Comparison of ENCODE assay signal across 16 cellular contexts in genomic region chr20:20732641-20733040, GRCh38. TPM values are rescaled to one million over a fixed set of nuclear protein-coding genes. Genes with fewer than 3 reads are reported as not detected.
A peak's percentile ranks its signal among the peaks of the same experiment; 100 is the strongest.
DNase-seq lines count a peak whose midpoint lies in the region; ATAC-seq and TF ChIP-seq lines count a peak whose summit lies in the region.
"Had no signal": no experiment of that assay in that cellular context is flagged by ENCODE, and none has a peak within 500 bp of the region (broad histone marks: within the 10 kb centered on the region; RNA-seq: fewer than 3 reads in every experiment).

No MANE protein-coding gene starts in this region.

- no peaks in the 10 kb centered on the region for H3K27me3 Mint-ChIP-seq in activated naive CD4-positive, alpha-beta T cell treated with anti-CD3 and anti-CD28 coated beads for 36 hours (ENCODE audit: low read depth)

- H3K4me1 Mint-ChIP-seq in activated naive CD4-positive, alpha-beta T cell treated with anti-CD3 and anti-CD28 coated beads for 36 hours (ENCODE audit: low read depth): peaks cover 23% of the 10 kb centered on the region

- H3K4me3 Mint-ChIP-seq in activated naive CD4-positive, alpha-beta T cell treated with anti-CD3 and anti-CD28 coated beads for 36 hours: no peak overlapping the region
- H3K4me3 Mint-ChIP-seq: effector memory CD8-positive, alpha-beta T cell; natural killer cell had no signal

- TF ChIP-seq CTCF in esophagus squamous epithelium (IDR thresholded peaks at IDR 0.05): no peak
- TF ChIP-seq CTCF in suprapubic skin (IDR thresholded peaks at IDR 0.05): no peak

- DNase-seq in activated naive CD4-positive, alpha-beta T cell treated with anti-CD3 and anti-CD28 coated beads for 36 hours: peak; percentile 9
- no peak for DNase-seq in activated naive CD4-positive, alpha-beta T cell (lab: John Stamatoyannopoulos, UW)
- DNase-seq in NCI-H2227 treated with DMSO at 0.1 percent for 48 hours (lab: John Stamatoyannopoulos, UW) (peak; percentile 47), esophagus squamous epithelium (lab: John Stamatoyannopoulos, UW) (no peak), suprapubic skin (ENCODE audit: low spot score in 2 of 2) (no peak), NK-92 (lab: John Stamatoyannopoulos, UW; ENCODE audit: unreplicated experiment) (no peak), SHP77 (lab: John Stamatoyannopoulos, UW) (no peak)
- DNase-seq: effector memory CD8-positive, alpha-beta T cell; kidney; natural killer cell; NCI-H1436; SHP77 treated with DMSO at 0.1 percent for 48 hours; spleen; T-helper 9 cell had no signal

- no peaks in the 10 kb centered on the region for H3K9me3 Mint-ChIP-seq in activated naive CD4-positive, alpha-beta T cell treated with anti-CD3 and anti-CD28 coated beads for 36 hours
- H3K9me3 Mint-ChIP-seq: effector memory CD8-positive, alpha-beta T cell; natural killer cell had no signal

- no peaks in the 10 kb centered on the region for H3K36me3 Mint-ChIP-seq in activated naive CD4-positive, alpha-beta T cell treated with anti-CD3 and anti-CD28 coated beads for 36 hours (ENCODE audit: low read depth)
- H3K36me3 Mint-ChIP-seq: natural killer cell had no signal

- H3K27ac Mint-ChIP-seq in activated naive CD4-positive, alpha-beta T cell treated with anti-CD3 and anti-CD28 coated beads for 36 hours: no peak overlapping the region
- H3K27ac Mint-ChIP-seq: effector memory CD8-positive, alpha-beta T cell; natural killer cell had no signal

- CTCF ChIA-PET in activated naive CD4-positive, alpha-beta T cell treated with anti-CD3 and anti-CD28 coated beads for 36 hours (lab: Charles Lee): no interaction called here

- H3K4me3 ChIP-seq in esophagus squamous epithelium: no peak overlapping the region
- no peak overlapping the region for H3K4me3 ChIP-seq in suprapubic skin
- H3K4me3 ChIP-seq: A549, spleen had no signal

- no peak for ATAC-seq in HG02981 (IDR thresholded peaks at IDR 0.05; ENCODE audit: unreplicated experiment)
- ATAC-seq: A549; effector memory CD8-positive, alpha-beta T cell; natural killer cell had no signal

- H3K4me1 ChIP-seq in esophagus squamous epithelium (peaks cover 0 to 8% (median 3%) of the 10 kb centered on the region in 3 donors), suprapubic skin (peaks cover 4% of the 10 kb centered on the region)

- H3K27me3 ChIP-seq in esophagus squamous epithelium: peaks cover 0 to 10% (median 0%) of the 10 kb centered on the region in 4 donors
- no peaks in the 10 kb centered on the region for H3K27me3 ChIP-seq in suprapubic skin

- TF ChIP-seq POLR2A in esophagus squamous epithelium (IDR thresholded peaks at IDR 0.05) (no peak), suprapubic skin (IDR thresholded peaks at IDR 0.05) (no peak)

- H3K9me3 ChIP-seq in esophagus squamous epithelium (no peaks in the 10 kb centered on the region), suprapubic skin (no peaks in the 10 kb centered on the region)
- H3K9me3 ChIP-seq: A549, spleen had no signal

- intact Hi-C loops in activated naive CD4-positive, alpha-beta T cell treated with anti-CD3 and anti-CD28 coated beads for 36 hours (cut with micrococcal nuclease): no loop called here
- intact Hi-C loops in esophagus squamous epithelium (cut with DNase I): no loop called here

- 38 to 52% methylated on average over 2 to 4 of the region's 4 CpGs for WGBS in esophagus squamous epithelium, 2 donors
- WGBS in suprapubic skin: 65% methylated on average over 3 of the region's 4 CpGs

- H3K27ac ChIP-seq in esophagus squamous epithelium (peak overlapping the region in 3 of 4 donors; percentile 50 to 67 (median 59)), suprapubic skin (peak overlapping the region; percentile 62)
- H3K27ac ChIP-seq: A549 had no signal

- H3K36me3 ChIP-seq in esophagus squamous epithelium: no peaks in the 10 kb centered on the region
- no peaks in the 10 kb centered on the region for H3K36me3 ChIP-seq in suprapubic skin
- H3K36me3 ChIP-seq: spleen had no signal

- no peak for TF ChIP-seq EP300 in suprapubic skin (IDR thresholded peaks at IDR 0.05)

RNA-seq across cellular contexts. Expression of gene RALGAPA2, which starts 20.2 kb away (rescaled TPM):
- total RNA-seq in activated naive CD4-positive, alpha-beta T cell treated with anti-CD3 and anti-CD28 coated beads for 36 hours: 10 to 100 TPM; 13.6 to 13.7 TPM
- 10 to 100 TPM; 13.3 to 29.8 (median 23.6) TPM for total RNA-seq in esophagus squamous epithelium
- 10 to 100 TPM; 51.9 to 97.8 (median 72.0) TPM for total RNA-seq in suprapubic skin

Comparison
In these comparisons a context has a peak if more than half of its experiments do, and no peak if none do; other contexts are left out.
1. DNase-seq: peak in activated naive CD4-positive, alpha-beta T cell treated with anti-CD3 and anti-CD28 coated beads for 36 hours (single experiment) and NCI-H2227 treated with DMSO at 0.1 percent for 48 hours (single experiment); none in activated naive CD4-positive, alpha-beta T cell (0 of 4), esophagus squamous epithelium (single experiment), suprapubic skin (0 of 2), NK-92 (single experiment) and SHP77 (0 of 2).